ENCODE assay signal across 8 cellular contexts in the genomic region with DNA sequence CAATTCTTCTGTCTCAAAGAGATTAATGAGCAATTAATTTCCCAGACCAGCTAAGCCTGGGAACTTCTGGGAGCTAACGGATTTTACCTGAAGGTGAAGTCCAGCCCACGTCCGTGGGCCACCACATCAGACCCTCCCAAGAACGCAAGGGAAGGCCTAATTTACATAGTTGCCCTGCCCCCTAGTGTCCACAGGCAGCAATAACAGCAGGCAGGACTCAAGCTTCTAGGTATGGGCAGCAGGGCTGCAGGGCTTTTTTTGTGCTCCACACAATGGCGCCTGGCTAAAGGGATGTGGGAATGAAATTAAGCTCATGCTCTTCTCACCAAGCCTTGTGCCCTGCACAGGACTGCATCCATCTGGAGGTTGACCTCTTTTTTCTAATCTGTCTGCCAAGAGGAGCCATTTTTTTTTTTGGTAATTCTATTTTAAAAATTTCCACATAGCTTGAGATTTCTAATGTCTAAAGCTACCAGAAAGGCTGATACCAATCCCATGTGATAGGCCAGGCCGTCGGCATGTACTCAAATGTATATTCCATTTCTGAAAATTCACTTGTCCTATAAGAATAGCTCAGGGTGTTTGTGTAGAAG.
DNase-seq lines count a peak whose midpoint lies in the region; ATAC-seq and TF ChIP-seq lines count a peak whose summit lies in the region.

No MANE protein-coding gene starts in this region.

- H3K27ac ChIP-seq in lung (ENCODE audit: low read depth in 1 of 2, low read length in 1 of 2), result no peak overlapping the region

- DNase-seq in NCI-H2171 (lab: John Stamatoyannopoulos, UW), result peak; percentile 1
- peak; percentile 18 to 41 for DNase-seq in activated CD4-positive, alpha-beta T cell treated with anti-CD3 and anti-CD28 coated beads for 24 hours (ENCODE audit: low read depth in 2 of 2)
- DNase-seq in dermis blood vessel endothelial cell, result peak; percentile 73
- DNase-seq in lung (ENCODE audit: low spot score), result peak; percentile 43
- DNase-seq in stimulated activated CD8-positive, alpha-beta memory T cell treated with anti-CD3 and anti-CD28 coated beads, Interleukin-4, amount 100 ng/mL, for 24 hours (ENCODE audit: low read depth), result peak; percentile 16
- no peak for DNase-seq in OCI-M2 (lab: John Stamatoyannopoulos, UW; ENCODE audit: unreplicated experiment)

- no peaks in the 10 kb centered on the region for H3K27me3 ChIP-seq in lung (ENCODE audit: control insufficient read depth, insufficient read depth)

- no peaks in the 10 kb centered on the region for H3K36me3 ChIP-seq in lung (ENCODE audit: control insufficient read depth in 2 of 2, insufficient read depth in 2 of 2, low read length in 2 of 2)

- H3K9me3 ChIP-seq in lung (ENCODE audit: control insufficient read depth in 2 of 2, insufficient read depth in 1 of 2, low read length in 1 of 2), result no peaks in the 10 kb centered on the region

- WGBS in lung, 2 donors, result 28 to 30% methylated on average over 7 of the region's 7 CpGs

- peak; percentile 84 for TF ChIP-seq CTCF in GM12872 (IDR thresholded peaks at IDR 0.05; ENCODE audit: insufficient read depth, low read depth, low read length)
- peak; percentile 51 for TF ChIP-seq CTCF in lung (IDR thresholded peaks at IDR 0.05; ENCODE audit: control extremely low read depth, extremely low read depth)

- ATAC-seq in HG02763 (IDR thresholded peaks at IDR 0.05; ENCODE audit: unreplicated experiment) (peak; percentile 55), lung (ENCODE audit: insufficient read depth, low FRiP score) (peak; percentile 38)

- no peak overlapping the region for H3K4me3 ChIP-seq in lung

- no peaks in the 10 kb centered on the region for H3K4me1 ChIP-seq in lung (ENCODE audit: control insufficient read depth in 2 of 2, insufficient read depth in 2 of 2, low read length in 2 of 2)
